In the genomic region with DNA sequence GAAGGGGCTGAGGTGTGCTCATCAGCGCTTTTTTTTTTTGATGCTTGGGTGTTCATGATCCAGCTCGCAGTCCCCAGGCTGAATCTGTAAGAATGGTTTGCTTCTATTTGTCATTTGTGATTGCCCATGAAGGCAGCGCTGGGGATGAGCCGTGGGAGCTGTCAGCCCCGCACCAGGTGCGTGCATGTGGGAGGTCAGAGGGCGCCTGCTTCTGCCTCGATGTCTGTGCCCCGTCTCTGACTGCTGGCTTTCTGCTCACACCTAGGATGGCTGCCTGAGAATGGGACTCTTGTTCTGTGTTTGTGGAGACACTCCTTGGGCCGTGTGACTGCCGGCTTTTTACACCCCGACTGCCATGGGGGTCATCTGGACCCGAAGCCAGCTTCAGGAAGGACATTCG, we compare ENCODE assay signal across 37 cellular contexts.
"Had no signal": no experiment of that assay in that cellular context is flagged by ENCODE, and none has a peak within 500 bp of the region (broad histone marks: within the 10 kb centered on the region; RNA-seq: fewer than 3 reads in every experiment).

No MANE protein-coding gene starts in this region.

- H3K4me1 Mint-ChIP-seq: activated naive CD4-positive, alpha-beta T cell treated with anti-CD3 and anti-CD28 coated beads, Interleukin-2, amount 10 ng/mL, durations not matched to agents 7 days and 5 days; activated naive CD4-positive, alpha-beta T cell treated with anti-CD3 and anti-CD28 coated beads, Interleukin-2, amount 50 U/mL, for 24 hours; activated naive CD8-positive, alpha-beta T cell treated with anti-CD3 and anti-CD28 coated beads for 36 hours; activated naive CD8-positive, alpha-beta T cell treated with anti-CD3 and anti-CD28 coated beads, Interleukin-2, amount 10 ng/mL, durations not matched to agents 7 days and 5 days; activated naive CD8-positive, alpha-beta T cell treated with anti-CD3 and anti-CD28 coated beads, Interleukin-2, amount 50 U/mL, for 24 hours; activated T-helper 17 cell treated with anti-CD3 and anti-CD28 coated beads, Interleukin-2, amount 50 U/mL, for 72 hours; brain; central memory CD8-positive, alpha-beta T cell had no signal

- H3K36me3 Mint-ChIP-seq: activated naive CD4-positive, alpha-beta T cell treated with anti-CD3 and anti-CD28 coated beads, Interleukin-2, amount 10 ng/mL, durations not matched to agents 7 days and 5 days; activated naive CD4-positive, alpha-beta T cell treated with anti-CD3 and anti-CD28 coated beads, Interleukin-2, amount 50 U/mL, for 24 hours; activated naive CD4-positive, alpha-beta T cell treated with anti-CD3 and anti-CD28 coated beads, Interleukin-2, amount 50 U/mL, for 72 hours; activated naive CD8-positive, alpha-beta T cell; activated naive CD8-positive, alpha-beta T cell treated with anti-CD3 and anti-CD28 coated beads for 36 hours; activated naive CD8-positive, alpha-beta T cell treated with anti-CD3 and anti-CD28 coated beads, Interleukin-2, amount 10 ng/mL, durations not matched to agents 7 days and 5 days; brain had no signal

- H3K27ac ChIP-seq: adrenal gland, ascending aorta, body of pancreas, brain microvascular endothelial cell, breast epithelium, cardiac muscle cell had no signal

- H3K27ac Mint-ChIP-seq: activated naive CD4-positive, alpha-beta T cell treated with anti-CD3 and anti-CD28 coated beads for 36 hours; activated naive CD4-positive, alpha-beta T cell treated with anti-CD3 and anti-CD28 coated beads, Interleukin-2, amount 10 ng/mL, durations not matched to agents 7 days and 5 days; activated naive CD4-positive, alpha-beta T cell treated with anti-CD3 and anti-CD28 coated beads, Interleukin-2, amount 50 U/mL, for 24 hours; activated naive CD8-positive, alpha-beta T cell; activated naive CD8-positive, alpha-beta T cell treated with anti-CD3 and anti-CD28 coated beads for 36 hours; activated naive CD8-positive, alpha-beta T cell treated with anti-CD3 and anti-CD28 coated beads, Interleukin-2, amount 10 ng/mL, durations not matched to agents 7 days and 5 days; activated naive CD8-positive, alpha-beta T cell treated with anti-CD3 and anti-CD28 coated beads, Interleukin-2, amount 50 U/mL, for 24 hours; activated T-cell treated with anti-CD3 and anti-CD28 coated beads, Interleukin-2, amount 50 U/mL, for 24 hours; activated T-cell treated with anti-CD3 and anti-CD28 coated beads, Interleukin-2, amount 50 U/mL, for 72 hours; activated T-helper 1 cell treated with anti-CD3 and anti-CD28 coated beads, Interleukin-12 subunit alpha, Interleukin-12 subunit beta, Interleukin-2, Interleukin-4 antibody, amounts not matched to agents 30 ng/mL and 10 ng/mL and 1 ng/mL, durations not matched to agents 14 hours and 24 hours and 36 hours; activated T-helper 17 cell treated with anti-CD3 and anti-CD28 coated beads, Interleukin-2, amount 50 U/mL, for 72 hours; activated T-helper 2 cell treated with anti-CD3 and anti-CD28 coated beads, Interferon-gamma antibody, Interleukin-2, Interleukin-4, amounts not matched to agents 10 μg/mL and 5 μg/mL and 100 μg/mL, durations not matched to agents 14 hours and 24 hours and 36 hours; brain had no signal

- H3K36me3 ChIP-seq: ascending aorta, breast epithelium, cardiac muscle cell had no signal

- H3K4me3 Mint-ChIP-seq: activated naive CD4-positive, alpha-beta T cell treated with anti-CD3 and anti-CD28 coated beads for 36 hours; activated naive CD4-positive, alpha-beta T cell treated with anti-CD3 and anti-CD28 coated beads, Interleukin-2, amount 10 ng/mL, durations not matched to agents 7 days and 5 days; activated naive CD4-positive, alpha-beta T cell treated with anti-CD3 and anti-CD28 coated beads, Interleukin-2, amount 50 U/mL, for 24 hours; activated naive CD8-positive, alpha-beta T cell; activated naive CD8-positive, alpha-beta T cell treated with anti-CD3 and anti-CD28 coated beads for 36 hours; activated naive CD8-positive, alpha-beta T cell treated with anti-CD3 and anti-CD28 coated beads, Interleukin-2, amount 10 ng/mL, durations not matched to agents 7 days and 5 days; activated naive CD8-positive, alpha-beta T cell treated with anti-CD3 and anti-CD28 coated beads, Interleukin-2, amount 50 U/mL, for 24 hours; activated T-cell treated with anti-CD3 and anti-CD28 coated beads, Interleukin-2, amount 50 U/mL, for 24 hours; activated T-cell treated with anti-CD3 and anti-CD28 coated beads, Interleukin-2, amount 50 U/mL, for 4 hours; activated T-cell treated with anti-CD3 and anti-CD28 coated beads, Interleukin-2, amount 50 U/mL, for 72 hours; activated T-helper 1 cell treated with anti-CD3 and anti-CD28 coated beads, Interleukin-12 subunit alpha, Interleukin-12 subunit beta, Interleukin-2, Interleukin-4 antibody, amounts not matched to agents 30 ng/mL and 10 ng/mL and 1 ng/mL, durations not matched to agents 14 hours and 24 hours and 36 hours; activated T-helper 17 cell treated with anti-CD3 and anti-CD28 coated beads, Interleukin-2, amount 50 U/mL, for 72 hours; brain; central memory CD8-positive, alpha-beta T cell had no signal

- H3K4me1 ChIP-seq: adrenal gland, ascending aorta, breast epithelium had no signal

- DNase-seq: activated effector memory CD4-positive, alpha-beta T cell treated with anti-CD3 and anti-CD28 coated beads, Interleukin-2, amount 50 U/mL, for 16 hours; activated effector memory CD4-positive, alpha-beta T cell treated with Interleukin-2 at 50 U/mL for 16 hours; activated gamma-delta T cell; activated gamma-delta T cell treated with Interleukin-2 at 50 U/mL for 16 hours; activated naive CD4-positive, alpha-beta T cell; activated naive CD4-positive, alpha-beta T cell treated with anti-CD3 and anti-CD28 coated beads for 36 hours; activated naive CD4-positive, alpha-beta T cell treated with anti-CD3 and anti-CD28 coated beads, Interleukin-2, amount 10 ng/mL, durations not matched to agents 7 days and 5 days; activated naive CD4-positive, alpha-beta T cell treated with anti-CD3 and anti-CD28 coated beads, Interleukin-2, amount 50 U/mL, for 16 hours; activated naive CD4-positive, alpha-beta T cell treated with Interleukin-2 at 50 U/mL for 16 hours; activated naive CD8-positive, alpha-beta T cell treated with anti-CD3 and anti-CD28 coated beads for 36 hours; activated naive CD8-positive, alpha-beta T cell treated with anti-CD3 and anti-CD28 coated beads, Interleukin-2, amount 10 ng/mL, durations not matched to agents 7 days and 5 days; activated naive CD8-positive, alpha-beta T cell treated with anti-CD3 and anti-CD28 coated beads, Interleukin-2, amount 50 U/mL, for 24 hours; activated T-cell treated with anti-CD3 and anti-CD28 coated beads, Interleukin-2, amount 50 U/mL, for 24 hours; activated T-cell treated with anti-CD3 and anti-CD28 coated beads, Interleukin-2, amount 50 U/mL, for 4 hours; activated T-cell treated with anti-CD3 and anti-CD28 coated beads, Interleukin-2, amount 50 U/mL, for 48 hours; activated T-cell treated with anti-CD3 and anti-CD28 coated beads, Interleukin-2, amount 50 U/mL, for 72 hours; adrenal gland; amniotic stem cell; amygdala; anterior cingulate cortex; aorta; body of pancreas; brain microvascular endothelial cell; caudate nucleus; central memory CD4-positive, alpha-beta T cell; cerebellar nuclear complex had no signal

- H3K9me3 ChIP-seq: adrenal gland, ascending aorta, body of pancreas, breast epithelium had no signal

- H3K27me3 ChIP-seq: adrenal gland, ascending aorta, body of pancreas, brain microvascular endothelial cell, breast epithelium, cardiac muscle cell had no signal

- ATAC-seq: activated naive CD4-positive, alpha-beta T cell treated with anti-CD3 and anti-CD28 coated beads, Interleukin-2, amount 50 U/mL, for 72 hours; activated naive CD8-positive, alpha-beta T cell treated with anti-CD3 and anti-CD28 coated beads, Interleukin-2, amount 50 U/mL, for 24 hours; activated T-cell treated with anti-CD3 and anti-CD28 coated beads, Interleukin-2, amount 50 U/mL, for 4 hours; activated T-cell treated with anti-CD3 and anti-CD28 coated beads, Interleukin-2, amount 50 U/mL, for 72 hours; activated T-helper 17 cell treated with anti-CD3 and anti-CD28 coated beads, Interleukin-2, amount 50 U/mL, for 72 hours; body of pancreas had no signal

- H3K27me3 Mint-ChIP-seq: activated naive CD4-positive, alpha-beta T cell treated with anti-CD3 and anti-CD28 coated beads, Interleukin-2, amount 10 ng/mL, durations not matched to agents 7 days and 5 days; activated naive CD4-positive, alpha-beta T cell treated with anti-CD3 and anti-CD28 coated beads, Interleukin-2, amount 50 U/mL, for 24 hours; activated naive CD8-positive, alpha-beta T cell; activated naive CD8-positive, alpha-beta T cell treated with anti-CD3 and anti-CD28 coated beads for 36 hours; activated naive CD8-positive, alpha-beta T cell treated with anti-CD3 and anti-CD28 coated beads, Interleukin-2, amount 50 U/mL, for 24 hours; activated T-cell treated with anti-CD3 and anti-CD28 coated beads, Interleukin-2, amount 50 U/mL, for 24 hours; activated T-helper 17 cell treated with anti-CD3 and anti-CD28 coated beads, Interleukin-2, amount 50 U/mL, for 72 hours had no signal

- H3K9me3 Mint-ChIP-seq: activated naive CD4-positive, alpha-beta T cell treated with anti-CD3 and anti-CD28 coated beads for 36 hours; activated naive CD4-positive, alpha-beta T cell treated with anti-CD3 and anti-CD28 coated beads, Interleukin-2, amount 10 ng/mL, durations not matched to agents 7 days and 5 days; activated naive CD4-positive, alpha-beta T cell treated with anti-CD3 and anti-CD28 coated beads, Interleukin-2, amount 50 U/mL, for 24 hours; activated naive CD4-positive, alpha-beta T cell treated with anti-CD3 and anti-CD28 coated beads, Interleukin-2, amount 50 U/mL, for 72 hours; activated naive CD8-positive, alpha-beta T cell treated with anti-CD3 and anti-CD28 coated beads for 36 hours; activated naive CD8-positive, alpha-beta T cell treated with anti-CD3 and anti-CD28 coated beads, Interleukin-2, amount 10 ng/mL, durations not matched to agents 7 days and 5 days; activated naive CD8-positive, alpha-beta T cell treated with anti-CD3 and anti-CD28 coated beads, Interleukin-2, amount 50 U/mL, for 24 hours; activated T-cell treated with anti-CD3 and anti-CD28 coated beads, Interleukin-2, amount 50 U/mL, for 24 hours; activated T-cell treated with anti-CD3 and anti-CD28 coated beads, Interleukin-2, amount 50 U/mL, for 4 hours; activated T-cell treated with anti-CD3 and anti-CD28 coated beads, Interleukin-2, amount 50 U/mL, for 72 hours; activated T-helper 1 cell treated with anti-CD3 and anti-CD28 coated beads, Interleukin-12 subunit alpha, Interleukin-12 subunit beta, Interleukin-2, Interleukin-4 antibody, amounts not matched to agents 30 ng/mL and 10 ng/mL and 1 ng/mL, durations not matched to agents 14 hours and 24 hours and 36 hours; activated T-helper 17 cell treated with anti-CD3 and anti-CD28 coated beads, Interleukin-2, amount 50 U/mL, for 72 hours; activated T-helper 2 cell treated with anti-CD3 and anti-CD28 coated beads, Interferon-gamma antibody, Interleukin-2, Interleukin-4, amounts not matched to agents 10 μg/mL and 5 μg/mL and 100 μg/mL, durations not matched to agents 14 hours and 24 hours and 36 hours; central memory CD8-positive, alpha-beta T cell had no signal

- H3K4me3 ChIP-seq: adrenal gland, ascending aorta, body of pancreas, breast epithelium, cardiac muscle cell had no signal
